15 cellular contexts compared by ENCODE assay signal in the genomic region with DNA sequence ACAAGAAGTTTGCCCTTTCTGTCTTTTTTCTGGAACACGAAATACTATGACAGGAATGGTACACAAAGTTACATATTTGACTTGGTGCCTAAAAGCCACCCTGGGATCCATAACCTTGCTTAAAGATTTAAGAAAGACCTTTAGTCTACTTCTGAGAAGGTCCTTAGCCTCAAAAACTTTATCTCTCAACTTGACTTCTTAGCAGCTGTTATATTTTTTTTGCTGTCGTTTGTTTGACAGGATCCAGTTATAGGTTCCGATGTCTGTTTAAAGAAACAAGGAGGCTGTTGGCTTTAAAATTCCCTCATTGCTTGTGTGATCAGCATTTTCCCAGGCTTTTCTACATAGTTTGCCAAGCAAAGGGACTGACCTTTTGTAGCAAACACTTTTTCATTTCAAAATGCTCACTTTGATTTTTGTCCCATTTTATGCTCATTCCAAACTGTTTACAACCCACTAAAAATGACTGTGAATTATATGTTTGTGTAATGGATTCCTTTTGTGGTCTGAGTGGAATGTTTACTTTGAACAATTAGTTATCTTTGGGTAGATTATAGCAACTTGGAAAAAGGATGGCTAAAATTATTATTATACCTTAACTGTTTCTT.
DNase-seq lines count a peak whose midpoint lies in the region; ATAC-seq, FAIRE-seq and TF ChIP-seq lines count a peak whose summit lies in the region.
"Had no signal": no experiment of that assay in that cellular context is flagged by ENCODE, and none has a peak within 500 bp of the region (broad histone marks: within the 10 kb centered on the region; RNA-seq: fewer than 3 reads in every experiment).

No MANE protein-coding gene starts in this region.

- no peak for TF ChIP-seq CTCF in BJ (IDR thresholded peaks at IDR 0.05; ENCODE audit: insufficient read depth, low read depth, low read length)
- TF ChIP-seq CTCF in fibroblast of mammary gland (conservative IDR thresholded peaks at IDR 0.05; ENCODE audit: control insufficient read depth, insufficient read depth, low read depth, low read length), result no peak
- no peak for TF ChIP-seq CTCF in osteoblast (IDR thresholded peaks at IDR 0.05; ENCODE audit: extremely low read depth, low read depth, low read length)
- no peak for TF ChIP-seq CTCF in kidney (IDR thresholded peaks at IDR 0.05; ENCODE audit: borderline replicate concordance, extremely low read depth, insufficient read depth)

- no peak for FAIRE-seq in kidney (lab: Jason Lieb, UNC)

- H3K27me3 ChIP-seq in BJ (ENCODE audit: control insufficient read depth, insufficient read depth, low read length), result no peaks in the 10 kb centered on the region
- no peaks in the 10 kb centered on the region for H3K27me3 ChIP-seq in osteoblast (ENCODE audit: insufficient read depth, low read length)

- DNase-seq in BJ (ENCODE audit: low read depth) (peak; percentile 89), SK-N-MC (ENCODE audit: low read depth, low spot score) (no peak), fibroblast of mammary gland (ENCODE audit: low read depth) (peak; percentile 61), osteoblast (ENCODE audit: insufficient read length, low spot score, missing footprints) (no peak), NCI-H345 treated with DMSO at 0.1 percent for 48 hours (lab: John Stamatoyannopoulos, UW; ENCODE audit: unreplicated experiment) (no peak), NCI-H2029 (lab: John Stamatoyannopoulos, UW) (no peak), kidney (no peak)
- DNase-seq: activated CD4-positive, alpha-beta memory T cell treated with anti-CD3 and anti-CD28 coated beads, Interleukin-2, amount 10 ng/mL, durations not matched to agents 7 days and 5 days; activated naive CD4-positive, alpha-beta T cell treated with anti-CD3 and anti-CD28 coated beads for 36 hours; glutamatergic neuron; mammary epithelial cell; stimulated activated CD4-positive, alpha-beta T cell treated with anti-CD3 and anti-CD28 coated beads, Interleukin-4, amount 100 ng/mL, for 1 hour; stimulated activated naive CD4-positive, alpha-beta T cell had no signal

- H3K4me3 ChIP-seq in BJ (ENCODE audit: low read depth, low read length), result no peak overlapping the region
- peak overlapping the region; percentile 71; the same call in 1 of the 2 replicates for H3K4me3 ChIP-seq in SK-N-MC
- H3K4me3 ChIP-seq in fibroblast of mammary gland (ENCODE audit: control insufficient read depth, low read depth, low read length), result no peak overlapping the region
- peak overlapping the region; percentile 4 for H3K4me3 ChIP-seq in osteoblast (ENCODE audit: insufficient read depth, low read length)
- H3K4me3 ChIP-seq in kidney (ENCODE audit: low read length in 2 of 2), result no peak overlapping the region

- H4K20me1 ChIP-seq in osteoblast (ENCODE audit: insufficient read depth, low read length), result no peaks in the 10 kb centered on the region

- H3K36me3 ChIP-seq in BJ (ENCODE audit: control insufficient read depth, insufficient read depth, low read length), result no peaks in the 10 kb centered on the region
- H3K36me3 ChIP-seq in SK-N-MC (ENCODE audit: insufficient read depth, low read length), result no peaks in the 10 kb centered on the region
- no peaks in the 10 kb centered on the region for H3K36me3 ChIP-seq in osteoblast (ENCODE audit: insufficient read depth, low read length)
- no peaks in the 10 kb centered on the region for H3K36me3 ChIP-seq in kidney (ENCODE audit: control insufficient read depth in 1 of 2, insufficient read depth in 2 of 2, low read length in 2 of 2)

- H3K4me1 ChIP-seq in osteoblast (ENCODE audit: insufficient read depth, low read length), result peaks cover 24% of the 10 kb centered on the region
- no peaks in the 10 kb centered on the region for H3K4me1 ChIP-seq in kidney (ENCODE audit: control insufficient read depth in 1 of 2, insufficient read depth in 1 of 2, low read depth in 1 of 2, low read length in 2 of 2)

- H3K79me2 ChIP-seq in osteoblast (ENCODE audit: insufficient read depth, low read length), result no peaks in the 10 kb centered on the region

- CTCF ChIA-PET in BJ (lab: Yijun Ruan, JAX), result interaction anchor here (1.0 to 1.1 kb wide), 2 partner anchors 11 to 13 kb away, joined by 3 read pairs; no protein-coding TSS in a partner anchor

- H3K9ac ChIP-seq in SK-N-MC (ENCODE audit: insufficient read length) (peak overlapping the region; percentile 8), kidney (ENCODE audit: low read length in 2 of 2) (no peak overlapping the region)

- POLR2A ChIA-PET in BJ (lab: Charles Lee), result no interaction called here

- intact Hi-C loops in kidney (cut with DNase I), result no loop called here

- no peak for ATAC-seq in HG03108 (IDR thresholded peaks at IDR 0.05; ENCODE audit: unreplicated experiment)
- ATAC-seq: Panc1 had no signal

- peak overlapping the region; percentile 56 for H3K4me2 ChIP-seq in osteoblast (ENCODE audit: insufficient read depth, low read length)

- H3K9me3 ChIP-seq in SK-N-MC (ENCODE audit: low read depth, low read length) (no peaks in the 10 kb centered on the region), osteoblast (ENCODE audit: low read depth, low read length) (no peaks in the 10 kb centered on the region), kidney (ENCODE audit: control insufficient read depth in 1 of 2, low read length in 2 of 2) (no peaks in the 10 kb centered on the region)

- H2AFZ ChIP-seq in osteoblast (ENCODE audit: low read length), result peak overlapping the region; percentile 6

- H3K27ac ChIP-seq in SK-N-MC (peak overlapping the region; percentile 95), osteoblast (ENCODE audit: low read depth, low read length) (peak overlapping the region; percentile 27), kidney (ENCODE audit: low read depth in 2 of 2, low read length in 2 of 2) (peak overlapping the region in 1 of 2 donors; percentile 20)

Comparison
In these comparisons a context has a peak if more than half of its experiments do, and no peak if none do; other contexts are left out.
1. DNase-seq: peak in BJ (single experiment) and fibroblast of mammary gland (single experiment); none in SK-N-MC (single experiment), osteoblast (single experiment), NCI-H345 treated with DMSO at 0.1 percent for 48 hours (single experiment), NCI-H2029 (single experiment) and kidney (single experiment).
2. H3K4me3 ChIP-seq: peak in SK-N-MC (single experiment) and osteoblast (single experiment); none in BJ (single experiment), fibroblast of mammary gland (single experiment) and kidney (0 of 2).